Comparison of ENCODE assay signal across 9 cellular contexts in genomic region chr22:45316796-45317526, GRCh38. TPM values are rescaled to one million over a fixed set of nuclear protein-coding genes. Genes with fewer than 3 reads are reported as not detected.
A peak's percentile ranks its signal among the peaks of the same experiment; 100 is the strongest.
DNase-seq lines count a peak whose midpoint lies in the region; ATAC-seq and TF ChIP-seq lines count a peak whose summit lies in the region.
"Had no signal": no experiment of that assay in that cellular context is flagged by ENCODE, and none has a peak within 500 bp of the region (broad histone marks: within the 10 kb centered on the region; RNA-seq: fewer than 3 reads in every experiment).

No MANE protein-coding gene starts in this region.

- intact Hi-C loops in Right ventricle myocardium inferior (cut with DNase I): loop anchor here (10.0 kb wide), 1 partner anchor 152 kb away; the partner anchor contains the start of gene NUP50
- intact Hi-C loops in Right ventricle myocardium superior (cut with DNase I): no loop called here
- intact Hi-C loops in colonic mucosa (cut with DNase I): no loop called here
- intact Hi-C loops in vagina (cut with DNase I): loop anchor here (10.0 kb wide), 1 partner anchor 228 kb away; no protein-coding TSS in a partner anchor

- H3K9me3 Mint-ChIP-seq in naive B cell: no peaks in the 10 kb centered on the region

- TF ChIP-seq CTCF in colonic mucosa (IDR thresholded peaks at IDR 0.05): no peak
- TF ChIP-seq CTCF in vagina (IDR thresholded peaks at IDR 0.05): no peak

- peak overlapping the region; percentile 33 to 99 (median 98) for H3K27ac Mint-ChIP-seq in naive B cell

- peak overlapping the region in 1 of 2 donors; percentile 27 for H3K9ac ChIP-seq in colonic mucosa (ENCODE audit: low read depth in 2 of 2, low read length in 2 of 2)

- no peak overlapping the region for H3K4me3 ChIP-seq in colonic mucosa
- H3K4me3 ChIP-seq in vagina: no peak overlapping the region

- H3K4me1 ChIP-seq in colonic mucosa (peaks cover 4% of the 10 kb centered on the region), vagina (peaks cover 38% of the 10 kb centered on the region)

- DNase-seq in Right ventricle myocardium inferior (ENCODE audit: missing footprints) (peak; percentile 51), Right ventricle myocardium superior (no peak), colonic mucosa (no peak), naive B cell (no peak), vagina (ENCODE audit: extremely low spot score in 2 of 2) (no peak), iPS-NIHi11 (ENCODE audit: low spot score) (no peak), NCI-H1417 (lab: John Stamatoyannopoulos, UW) (no peak), NCI-H526 (lab: John Stamatoyannopoulos, UW) (no peak)

- no peak for TF ChIP-seq POLR2A in vagina (IDR thresholded peaks at IDR 0.05)

- no peaks in the 10 kb centered on the region for H3K9me3 ChIP-seq in colonic mucosa
- H3K9me3 ChIP-seq in vagina: no peaks in the 10 kb centered on the region

- H3K27me3 ChIP-seq in colonic mucosa (no peaks in the 10 kb centered on the region), vagina (no peaks in the 10 kb centered on the region)

- ATAC-seq in Right ventricle myocardium inferior: no peak
- no peak for ATAC-seq in Right ventricle myocardium superior (ENCODE audit: poor library complexity)
- ATAC-seq in naive B cell (ENCODE audit: low read depth in 2 of 2): no peak

- no peaks in the 10 kb centered on the region for H3K27me3 Mint-ChIP-seq in naive B cell

- no peaks in the 10 kb centered on the region for H3K36me3 ChIP-seq in colonic mucosa
- no peaks in the 10 kb centered on the region for H3K36me3 ChIP-seq in vagina

- H3K4me3 Mint-ChIP-seq in naive B cell: no peak overlapping the region

- H3K36me3 Mint-ChIP-seq in naive B cell: no peaks in the 10 kb centered on the region

- H3K27ac ChIP-seq in colonic mucosa (peak overlapping the region; percentile 73), vagina (peak overlapping the region; percentile 87)

- H3K4me1 Mint-ChIP-seq in naive B cell: peaks cover 42 to 61% (median 52%) of the 10 kb centered on the region in 3 donors

RNA-seq across cellular contexts. Expression of gene FAM118A, which starts 7.2 kb away (rescaled TPM):
- total RNA-seq in Right ventricle myocardium inferior: 18.7 TPM
- 21.1 TPM for total RNA-seq in Right ventricle myocardium superior
- total RNA-seq in colonic mucosa: 10 to 100 TPM; 36.1 to 75.3 TPM
- 10 to 100 TPM; 11.2 to 72.1 (median 37.0) TPM for polyA plus RNA-seq in naive B cell (ENCODE audit: low read depth in 6 of 6)
- total RNA-seq in vagina: 49.6 TPM

RNA-seq across cellular contexts. Expression of gene UPK3A, which starts 32.2 kb away (rescaled TPM):
- 0.54 TPM for total RNA-seq in Right ventricle myocardium inferior
- total RNA-seq in Right ventricle myocardium superior: 0.65 TPM
- 1 to 10 TPM in 1 of 2 donors, under 1 TPM in 1; 0.32 to 3.6 TPM for total RNA-seq in colonic mucosa
- polyA plus RNA-seq in naive B cell (ENCODE audit: low read depth in 6 of 6): under 1 TPM in 2 of 6 donors, not detected in 4; 0.55 to 0.57 TPM
- not detected for total RNA-seq in vagina
- polyA plus RNA-seq: BJ had no signal

Comparison
In these comparisons a context has a peak if more than half of its experiments do, and no peak if none do; other contexts are left out.
1. intact Hi-C loops: an anchor here in Right ventricle myocardium inferior (10.0 kb wide) and vagina (10.0 kb wide); none called in Right ventricle myocardium superior and colonic mucosa.